ENCODE assay signal across 18 cellular contexts in the genomic region with DNA sequence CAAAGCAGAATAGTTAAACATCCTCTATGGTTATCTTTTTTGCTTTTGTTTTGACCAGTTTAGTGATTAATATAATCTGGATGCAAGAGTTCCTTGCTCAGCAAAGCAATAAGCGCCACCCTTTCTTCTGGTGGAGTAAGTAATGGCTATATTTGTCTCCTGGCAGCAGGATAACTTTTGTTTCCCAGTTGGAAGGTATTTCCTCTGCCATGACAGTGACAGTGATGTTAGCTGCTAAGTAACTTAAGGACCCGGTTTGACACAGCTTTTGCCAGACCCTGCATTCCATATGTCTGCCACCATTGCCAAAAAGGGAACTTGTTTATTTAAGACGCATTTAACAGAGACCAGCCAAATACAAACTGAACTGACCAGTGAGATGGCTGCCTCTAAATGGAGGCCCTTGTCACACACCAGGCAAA.
A peak's percentile ranks its signal among the peaks of the same experiment; 100 is the strongest.
DNase-seq lines count a peak whose midpoint lies in the region; ATAC-seq and TF ChIP-seq lines count a peak whose summit lies in the region.
"Had no signal": no experiment of that assay in that cellular context is flagged by ENCODE, and none has a peak within 500 bp of the region (broad histone marks: within the 10 kb centered on the region; RNA-seq: fewer than 3 reads in every experiment).

No MANE protein-coding gene starts in this region.

- H3K9me1 ChIP-seq in IMR-90 (ENCODE audit: insufficient read depth, low read length): no peaks in the 10 kb centered on the region

- H3K14ac ChIP-seq in IMR-90 (replicated peaks; ENCODE audit: low read depth, low read length): peak overlapping the region; percentile 34; the same call in 1 of the 2 replicates

- DNase-seq in IMR-90: peak; percentile 40
- no peak for DNase-seq in esophagus squamous epithelium (lab: John Stamatoyannopoulos, UW)
- DNase-seq in islet precursor cell: peak; percentile 58
- no peak for DNase-seq in gastrocnemius medialis
- DNase-seq in GM13976 (ENCODE audit: low spot score): no peak
- DNase-seq in putamen (ENCODE audit: low spot score): no peak
- DNase-seq: activated CD8-positive, alpha-beta memory T cell treated with anti-CD3 and anti-CD28 coated beads, Interleukin-2, amount 10 ng/mL, durations not matched to agents 7 days and 5 days; CD4-positive, alpha-beta T cell; cerebellar nuclear complex; GOT3; KBM-7; stimulated activated naive CD8-positive, alpha-beta T cell treated with anti-CD3 and anti-CD28 coated beads, Interleukin-15, amount 100 ng/mL, for 72 hours; SW 1271 had no signal

- H3K4me2 ChIP-seq in IMR-90 (ENCODE audit: low read depth, low read length): peak overlapping the region; percentile 70

- CTCF ChIA-PET in IMR-90 (lab: Yijun Ruan, JAX): no interaction called here

- no peaks in the 10 kb centered on the region for H3K79me1 ChIP-seq in IMR-90 (ENCODE audit: low read depth in 1 of 2, low read length in 2 of 2)

- TF ChIP-seq CTCF in IMR-90 (conservative IDR thresholded peaks at IDR 0.05; ENCODE audit: low read depth, low read length) (no peak), esophagus squamous epithelium (IDR thresholded peaks at IDR 0.05) (no peak), gastrocnemius medialis (IDR thresholded peaks at IDR 0.05 in 4 of 5, conservative IDR thresholded peaks at IDR 0.05 in 1 of 5) (no peak), GM13976 (IDR thresholded peaks at IDR 0.05; ENCODE audit: borderline replicate concordance, control extremely low read depth, extremely low read depth, insufficient read depth, missing control alignments) (no peak)

- no peak overlapping the region; the same call in 2 of the 3 replicates for H2BK15ac ChIP-seq in IMR-90 (ENCODE audit: low read depth, low read length)

- H4K91ac ChIP-seq in IMR-90 (ENCODE audit: insufficient read depth, low read depth, low read length): no peak overlapping the region

- H3K36me3 ChIP-seq in IMR-90 (ENCODE audit: control insufficient read depth, insufficient read depth, low read length): 0 out of 2 replicates have a peak, but pooled peaks cover 3% of the 10 kb centered on the region
- peaks cover 0 to 17% (median 0%) of the 10 kb centered on the region in 3 donors for H3K36me3 ChIP-seq in esophagus squamous epithelium
- no peaks in the 10 kb centered on the region for H3K36me3 ChIP-seq in gastrocnemius medialis

- H4K8ac ChIP-seq in IMR-90 (ENCODE audit: low read depth in 2 of 2, low read length in 2 of 2): peak overlapping the region in 1 of 2 experiments; percentile 49; a peak in 1 of 4 replicates

- H3K27me3 ChIP-seq in IMR-90 (ENCODE audit: control insufficient read depth, insufficient read depth, low read length) (no peaks in the 10 kb centered on the region), esophagus squamous epithelium (no peaks in the 10 kb centered on the region), gastrocnemius medialis (no peaks in the 10 kb centered on the region)

- POLR2A ChIA-PET in IMR-90 (lab: Charles Lee; ENCODE audit: unreplicated experiment): no interaction called here

- H3K9me3 ChIP-seq in IMR-90 (ENCODE audit: control insufficient read depth, insufficient read depth, low read length) (no peaks in the 10 kb centered on the region), esophagus squamous epithelium (no peaks in the 10 kb centered on the region), gastrocnemius medialis (no peaks in the 10 kb centered on the region)

- no peak overlapping the region for H2BK120ac ChIP-seq in IMR-90 (ENCODE audit: low read depth, low read length)

- H2AK9ac ChIP-seq in IMR-90 (replicated peaks; ENCODE audit: low read depth, low read length, poor library complexity): no peak overlapping the region

- peaks cover 6% of the 10 kb centered on the region for H3K4me1 ChIP-seq in IMR-90 (ENCODE audit: control insufficient read depth, insufficient read depth, low read length)
- H3K4me1 ChIP-seq in esophagus squamous epithelium: peaks cover 0 to 23% (median 11%) of the 10 kb centered on the region in 3 donors
- H3K4me1 ChIP-seq in gastrocnemius medialis: peaks cover 5 to 9% of the 10 kb centered on the region in 2 donors

- 0 out of 2 replicates have a peak overlapping the region, but pooled peaks have one; percentile 9 for H2BK20ac ChIP-seq in IMR-90 (ENCODE audit: low read depth, low read length)

- ATAC-seq in IMR-90 (ENCODE audit: low read depth) (peak; percentile 77), gastrocnemius medialis (peak; percentile 80 to 96), GM21825 (IDR thresholded peaks at IDR 0.05; ENCODE audit: unreplicated experiment) (no peak), HG03095 (IDR thresholded peaks at IDR 0.05; ENCODE audit: unreplicated experiment) (no peak)
- ATAC-seq: activated CD8-positive, alpha-beta memory T cell treated with anti-CD3 and anti-CD28 coated beads, Interleukin-2, amount 10 ng/mL, durations not matched to agents 7 days and 5 days; activated naive CD4-positive, alpha-beta T cell treated with anti-CD3 and anti-CD28 coated beads, Interleukin-2, amount 50 U/mL, for 72 hours; sciatic nerve; stimulated activated naive CD8-positive, alpha-beta T cell treated with anti-CD3 and anti-CD28 coated beads, Interleukin-15, amount 100 ng/mL, for 72 hours had no signal

- no peak overlapping the region for H3K9ac ChIP-seq in IMR-90 (ENCODE audit: low read depth, low read length)

- no peak overlapping the region for H3K23ac ChIP-seq in IMR-90 (ENCODE audit: low read depth, low read length)

- in situ Hi-C loops in IMR-90 (cut with MboI; ENCODE audit: low sequenced_read_pairs) (no loop called here), gastrocnemius medialis (cut with MboI; ENCODE audit: low sequenced_read_pairs in 4 of 4) (no loop called here), GM13976 (cut with MboI; ENCODE audit: low sequenced_read_pairs, unreplicated experiment) (no loop called here)

- no CpG with 5 or more reads among the region's 3 CpGs for WGBS in IMR-90 (ENCODE audit: extremely low coverage in 2 of 2, insufficient read length in 1 of 2), 2 experiments
- 57 to 65% methylated on average over 2 to 3 of the region's 3 CpGs for WGBS in esophagus squamous epithelium, 2 donors

- dilution Hi-C loops in IMR-90 (cut with HindIII; ENCODE audit: low sequenced_read_pairs, unreplicated experiment): no loop called here

- H2AK5ac ChIP-seq in IMR-90 (ENCODE audit: low read depth, low read length): no peak overlapping the region

- no peak overlapping the region for H2BK5ac ChIP-seq in IMR-90 (ENCODE audit: low read depth, low read length, poor library complexity, severe bottlenecking)

- H3K56ac ChIP-seq in IMR-90 (ENCODE audit: extremely low read depth, insufficient read depth, low read length): no peak overlapping the region

- no peak overlapping the region for H3K18ac ChIP-seq in IMR-90 (ENCODE audit: low read depth, low read length)

- no peak overlapping the region for H3K4ac ChIP-seq in IMR-90 (ENCODE audit: low read depth, low read length)

- no peak for TF ChIP-seq POLR2A in IMR-90 (IDR thresholded peaks at IDR 0.05; ENCODE audit: low read depth, low read length)
- TF ChIP-seq POLR2A in esophagus squamous epithelium (IDR thresholded peaks at IDR 0.05): no peak
- TF ChIP-seq POLR2A in gastrocnemius medialis (IDR thresholded peaks at IDR 0.05): no peak

- no peaks in the 10 kb centered on the region for H4K20me1 ChIP-seq in IMR-90 (ENCODE audit: insufficient read depth, low read length)

- peak overlapping the region; percentile 30; the same call in 1 of the 2 replicates for H4K5ac ChIP-seq in IMR-90 (ENCODE audit: low read depth, low read length)

- H3K27ac ChIP-seq in IMR-90 (ENCODE audit: insufficient read depth, low read length) (no peak overlapping the region), esophagus squamous epithelium (peak overlapping the region in 3 of 4 donors; percentile 23 to 55 (median 30)), gastrocnemius medialis (peak overlapping the region; percentile 7 to 46 (median 26))
- H3K27ac ChIP-seq: epithelial cell of prostate had no signal

- intact Hi-C loops in IMR-90 (cut with micrococcal nuclease) (no loop called here), esophagus squamous epithelium (cut with DNase I) (no loop called here), gastrocnemius medialis (cut with DNase I; ENCODE audit: low total_unique reads) (no loop called here)

- H2AFZ ChIP-seq in IMR-90 (replicated peaks; ENCODE audit: low read length, poor library complexity): peak overlapping the region; percentile 67

- H3K4me3 ChIP-seq in IMR-90 (ENCODE audit: insufficient read depth, low read depth, low read length) (no peak overlapping the region), esophagus squamous epithelium (no peak overlapping the region), gastrocnemius medialis (no peak overlapping the region)

- TF ChIP-seq RAD21 in IMR-90 (IDR thresholded peaks at IDR 0.05; ENCODE audit: low read length): no peak

- BruUV-seq in IMR-90 (replicated peaks; lab: Mats Ljungman, UMichigan): no TSS peak

TF ChIP-seq in IMR-90, 13 proteins besides CTCF, POLR2A, EP300 and RAD21:
- TF ChIP-seq BHLHE40 (IDR thresholded peaks at IDR 0.05; ENCODE audit: low read depth, low read length) (no peak), MAZ (IDR thresholded peaks at IDR 0.05; ENCODE audit: borderline replicate concordance, low read depth, low read length) (no peak), CHD1 (IDR thresholded peaks at IDR 0.05; ENCODE audit: low read depth, low read length) (no peak), MAFK (IDR thresholded peaks at IDR 0.05; ENCODE audit: low read depth, low read length) (no peak), NFE2L2 (IDR thresholded peaks at IDR 0.05; ENCODE audit: low read depth, low read length) (no peak), SMC3 (IDR thresholded peaks at IDR 0.05; ENCODE audit: low read depth, low read length) (no peak), FOS (IDR thresholded peaks at IDR 0.05; ENCODE audit: low read depth, low read length) (no peak), RFX5 (IDR thresholded peaks at IDR 0.05; ENCODE audit: low read depth, low read length) (no peak), RCOR1 (IDR thresholded peaks at IDR 0.05; ENCODE audit: insufficient replicate concordance, low read length) (no peak), MXI1 (IDR thresholded peaks at IDR 0.05; ENCODE audit: borderline replicate concordance, low read depth, low read length) (no peak), CEBPB (IDR thresholded peaks at IDR 0.05; ENCODE audit: low read depth, low read length) (no peak)
- TF ChIP-seq, protein P1, sequence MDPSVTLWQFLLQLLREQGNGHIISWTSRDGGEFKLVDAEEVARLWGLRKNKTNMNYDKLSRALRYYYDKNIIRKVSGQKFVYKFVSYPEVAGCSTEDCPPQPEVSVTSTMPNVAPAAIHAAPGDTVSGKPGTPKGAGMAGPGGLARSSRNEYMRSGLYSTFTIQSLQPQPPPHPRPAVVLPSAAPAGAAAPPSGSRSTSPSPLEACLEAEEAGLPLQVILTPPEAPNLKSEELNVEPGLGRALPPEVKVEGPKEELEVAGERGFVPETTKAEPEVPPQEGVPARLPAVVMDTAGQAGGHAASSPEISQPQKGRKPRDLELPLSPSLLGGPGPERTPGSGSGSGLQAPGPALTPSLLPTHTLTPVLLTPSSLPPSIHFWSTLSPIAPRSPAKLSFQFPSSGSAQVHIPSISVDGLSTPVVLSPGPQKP (IDR thresholded peaks at IDR 0.05; ENCODE audit: borderline replicate concordance, low read depth, low read length): no peak

Comparison
In these comparisons a context has a peak if more than half of its experiments do, and no peak if none do; other contexts are left out.
1. ATAC-seq: peak in IMR-90 (single experiment) and gastrocnemius medialis (2 of 2); none in GM21825 (single experiment) and HG03095 (single experiment).
2. DNase-seq: peak in IMR-90 (single experiment) and islet precursor cell (single experiment); none in esophagus squamous epithelium (single experiment), gastrocnemius medialis (0 of 2), GM13976 (single experiment) and putamen (single experiment).